ENCODE assay signal across 1 cellular context in genomic region chr2:42009657-42010580, GRCh38.
A peak's percentile ranks its signal among the peaks of the same experiment; 100 is the strongest.
TF ChIP-seq lines count a peak whose summit lies in the region.

No MANE protein-coding gene starts in this region.

TF ChIP-seq in HEK293, 187 proteins besides CTCF, POLR2A, EP300 and RAD21:
- TF ChIP-seq REST (tag by site-specific recombination; IDR thresholded peaks at IDR 0.05) (no peak), ATF2 (tag by site-specific recombination; IDR thresholded peaks at IDR 0.05; ENCODE audit: low read depth) (no peak), ZNF302 (tag by site-specific recombination; IDR thresholded peaks at IDR 0.05; ENCODE audit: low read depth) (no peak), ZBTB21 (tag by site-specific recombination; IDR thresholded peaks at IDR 0.05) (no peak), ZNF701 (tag by site-specific recombination; IDR thresholded peaks at IDR 0.05) (no peak), PRDM1 (tag by site-specific recombination; IDR thresholded peaks at IDR 0.05) (peak; percentile 87), ZNF664 (tag by site-specific recombination; IDR thresholded peaks at IDR 0.05) (no peak), ZNF121 (tag by site-specific recombination; IDR thresholded peaks at IDR 0.05) (peak; percentile 63; the same call in 1 of the 2 replicates), ZNF629 (tag by site-specific recombination; IDR thresholded peaks at IDR 0.05) (no peak), ZNF248 (tag by site-specific recombination; IDR thresholded peaks at IDR 0.05) (no peak), ZNF366 (tag by site-specific recombination; conservative IDR thresholded peaks at IDR 0.05) (peak; percentile 44; the same call in 1 of the 2 replicates)
